Comparison of ENCODE assay signal across 9 cellular contexts in the genomic region with DNA sequence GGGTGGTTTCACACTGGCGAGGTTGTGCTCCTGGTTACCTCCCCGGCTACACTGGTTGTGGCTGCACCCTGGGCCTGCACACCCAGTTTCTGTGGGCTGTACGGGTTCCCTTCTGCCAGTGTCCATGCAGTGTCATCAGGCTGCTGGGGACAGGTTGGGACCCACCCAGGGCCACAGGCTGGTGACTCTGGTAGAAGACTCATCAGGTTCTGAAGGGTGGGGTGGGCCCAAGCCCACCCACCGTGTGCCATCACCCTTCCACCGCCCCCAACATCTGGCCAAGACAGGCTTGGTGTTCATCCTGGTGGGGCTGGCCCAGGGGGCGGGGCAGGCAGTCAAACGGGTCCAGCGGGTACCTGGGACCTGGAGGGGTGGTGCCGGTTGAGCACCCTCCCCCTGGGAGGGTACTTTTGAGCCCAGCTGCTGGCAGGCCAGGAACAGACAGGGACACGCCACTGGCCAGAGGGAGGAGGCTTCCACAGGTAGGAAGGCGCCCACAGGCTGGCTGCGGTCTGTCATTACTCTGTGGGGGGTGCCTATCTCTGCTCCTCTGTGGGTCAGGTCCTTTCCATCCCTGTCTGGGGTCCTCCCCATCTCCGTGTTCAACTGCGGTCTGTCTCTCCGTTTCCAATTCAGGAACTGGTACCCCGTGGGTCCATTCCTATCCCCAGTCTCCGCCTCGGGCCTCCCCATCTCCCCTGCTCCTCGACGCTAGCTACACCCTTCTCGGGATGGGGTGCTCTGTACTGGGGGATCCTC. TPM values are rescaled to one million over a fixed set of nuclear protein-coding genes. Genes with fewer than 3 reads are reported as not detected.
DNase-seq lines count a peak whose midpoint lies in the region; ATAC-seq and TF ChIP-seq lines count a peak whose summit lies in the region.
"Had no signal": no experiment of that assay in that cellular context is flagged by ENCODE, and none has a peak within 500 bp of the region (broad histone marks: within the 10 kb centered on the region; RNA-seq: fewer than 3 reads in every experiment).

A gene (plus strand): TSS at position 437 of the 759 bp plus-strand sequence. CDS start 434 bp downstream, outside the sequence.

- 18 to 27% (median 27%) methylated on average over 16 to 21 of the region's 21 CpGs for WGBS in stomach, 5 donors

- H3K36me3 ChIP-seq in iPS-18a (ENCODE audit: control insufficient read depth, low read depth, low read length) = peaks cover 43% of the 10 kb centered on the region
- H3K36me3 ChIP-seq in stomach = peaks cover 42 to 49% (median 48%) of the 10 kb centered on the region in 4 donors

- H3K4me1 ChIP-seq in iPS-18a (ENCODE audit: control insufficient read depth, low read depth, low read length) (peaks cover 2% of the 10 kb centered on the region), stomach (peaks cover 14 to 50% (median 22%) of the 10 kb centered on the region in 4 donors)

- TF ChIP-seq POLR2A in stomach (IDR thresholded peaks at IDR 0.05) = no peak

- peak within 1 kb of the TSS; percentile 47 for H3K4me3 ChIP-seq in iPS-18a (ENCODE audit: low read length)
- H3K4me3 ChIP-seq in stomach = peak within 1 kb of the TSS in 2 of 4 donors; percentile 25 to 28

- ATAC-seq in Right ventricle myocardium superior (ENCODE audit: poor library complexity) = peak; percentile 10

- TF ChIP-seq CTCF in VCaP (conservative IDR thresholded peaks at IDR 0.05) (no peak), type B pancreatic cell (conservative IDR thresholded peaks at IDR 0.05) (no peak), stomach (IDR thresholded peaks at IDR 0.05) (no peak)

- H3K9me3 ChIP-seq in iPS-18a (ENCODE audit: control insufficient read depth, low read depth, low read length) = no peaks in the 10 kb centered on the region
- H3K9me3 ChIP-seq in stomach = no peaks in the 10 kb centered on the region

- no peak within 1 kb of the TSS for H3K9ac ChIP-seq in iPS-18a (ENCODE audit: low read length)

- H3K36me3 Mint-ChIP-seq in type B pancreatic cell = peaks cover 21% of the 10 kb centered on the region

- H3K27ac Mint-ChIP-seq in type B pancreatic cell = peak within 1 kb of the TSS; percentile 81

- H3K27me3 ChIP-seq in iPS-18a (ENCODE audit: control insufficient read depth, insufficient read depth, low read length) (peaks cover 8% of the 10 kb centered on the region), stomach (peaks cover 6 to 38% (median 13%) of the 10 kb centered on the region in 3 donors)

- no peak for TF ChIP-seq EP300 in stomach (IDR thresholded peaks at IDR 0.05)

- H3K27ac ChIP-seq in VCaP = peak within 1 kb of the TSS; percentile 28
- H3K27ac ChIP-seq in iPS-18a (ENCODE audit: low read length) = no peak within 1 kb of the TSS
- H3K27ac ChIP-seq in stomach = no peak within 1 kb of the TSS

- peaks cover 8% of the 10 kb centered on the region for H3K4me1 Mint-ChIP-seq in type B pancreatic cell (ENCODE audit: unreplicated experiment)

- intact Hi-C loops in Right ventricle myocardium superior (cut with DNase I) (no loop called here), cardiac septum (cut with DNase I) (no loop called here), stomach (cut with DNase I; ENCODE audit: low total_unique reads) (no loop called here)

- peaks cover 16% of the 10 kb centered on the region for H3K27me3 Mint-ChIP-seq in type B pancreatic cell

- no peaks in the 10 kb centered on the region for H3K9me3 Mint-ChIP-seq in type B pancreatic cell

- no peak for DNase-seq in Right ventricle myocardium superior
- no peak for DNase-seq in cardiac septum (ENCODE audit: low spot score)
- no peak for DNase-seq in type B pancreatic cell (ENCODE audit: extremely low spot score, unreplicated experiment)
- no peak for DNase-seq in effector CD8-positive, alpha-beta T cell (lab: John Stamatoyannopoulos, UW)
- DNase-seq in COR-L47 (lab: John Stamatoyannopoulos, UW) = no peak
- DNase-seq in stomach = no peak
- DNase-seq: amygdala had no signal

- H3K4me3 Mint-ChIP-seq in type B pancreatic cell = peak within 1 kb of the TSS; percentile 82

RNA-seq across cellular contexts. Expression of the gene that starts here (rescaled TPM):
- total RNA-seq in Right ventricle myocardium superior (not detected), cardiac septum (not detected), type B pancreatic cell (ENCODE audit: low replicate concordance) (1.0 and 4.0 TPM in 2 replicates), stomach (not detected)
- polyA plus RNA-seq in stomach = under 1 TPM in 1 of 3 donors, not detected in 2; 0.13 TPM

Comparison
In these comparisons a context has a peak if more than half of its experiments do, and no peak if none do; other contexts are left out.
1. Peak in ATAC-seq in Right ventricle myocardium superior; RNA of the gene not detected or under 1 TPM.